ENCODE assay signal across 8 cellular contexts in the genomic region with DNA sequence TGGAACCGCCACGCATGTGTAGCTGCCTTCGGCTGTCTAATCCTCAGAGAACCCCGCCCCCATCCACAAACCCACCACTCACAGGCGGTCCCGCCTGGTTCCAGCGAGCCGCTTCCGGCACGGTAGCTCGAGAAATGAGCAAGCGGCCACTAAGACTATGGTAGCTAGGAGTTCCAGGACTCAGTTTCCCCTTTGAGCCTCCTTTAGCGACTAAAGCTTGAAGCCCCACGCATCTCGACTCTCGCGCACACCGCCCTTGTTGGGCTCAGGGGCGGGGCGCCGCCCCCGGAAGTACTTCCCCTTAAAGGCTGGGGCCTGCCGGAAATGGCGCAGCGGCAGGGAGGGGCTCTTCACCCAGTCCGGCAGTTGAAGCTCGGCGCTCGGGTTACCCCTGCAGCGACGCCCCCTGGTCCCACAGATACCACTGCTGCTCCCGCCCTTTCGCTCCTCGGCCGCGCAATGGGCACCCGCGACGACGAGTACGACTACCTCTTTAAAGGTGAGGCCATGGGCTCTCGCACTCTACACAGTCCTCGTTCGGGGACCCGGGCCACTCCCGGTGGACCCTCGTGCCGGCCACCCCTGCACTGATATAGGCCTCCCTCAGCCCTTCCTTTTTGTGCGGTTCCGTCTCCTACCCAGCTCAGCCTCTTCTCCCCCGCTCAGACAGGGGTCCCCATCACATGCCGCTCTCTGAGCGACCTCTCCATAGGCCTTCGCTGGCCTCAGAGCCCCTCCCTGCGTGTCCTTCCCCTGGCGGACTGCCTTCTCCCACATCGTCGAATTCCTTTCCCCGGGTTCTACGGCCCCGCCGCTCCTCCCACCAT. TPM values are rescaled to one million over a fixed set of nuclear protein-coding genes. Genes with fewer than 3 reads are reported as not detected.
DNase-seq lines count a peak whose midpoint lies in the region; ATAC-seq and TF ChIP-seq lines count a peak whose summit lies in the region.

A gene (plus strand): TSS at position 365 of the 827 bp plus-strand sequence. CDS start 95 bp downstream, at position 460.

- H3K36me3 ChIP-seq in left ventricle myocardium inferior (peaks cover 2% of the 10 kb centered on the region), prostate gland (no peaks in the 10 kb centered on the region), urinary bladder (ENCODE audit: insufficient read depth) (peaks cover 2% of the 10 kb centered on the region)

- TF ChIP-seq POLR2A in prostate gland (IDR thresholded peaks at IDR 0.05): peak; percentile 95

- H3K27ac ChIP-seq in left ventricle myocardium inferior (replicated peaks) (peak within 1 kb of the TSS; percentile 98), prostate gland (peak within 1 kb of the TSS; percentile 96 to 98), urinary bladder (ENCODE audit: low read depth) (peak within 1 kb of the TSS; percentile 99)

- WGBS in prostate gland: under 1% methylated on average over 62 of the region's 62 CpGs
- under 1% methylated on average over 62 of the region's 62 CpGs for WGBS in urinary bladder

- H3K4me3 ChIP-seq in left ventricle myocardium inferior: peak within 1 kb of the TSS; percentile 96
- H3K4me3 ChIP-seq in prostate gland: peak within 1 kb of the TSS; percentile 84 to 95
- peak within 1 kb of the TSS; percentile 51 for H3K4me3 ChIP-seq in urinary bladder (ENCODE audit: low read depth, low read length)

- TF ChIP-seq CTCF in GM13977 (IDR thresholded peaks at IDR 0.05; ENCODE audit: extremely low read depth, insufficient read depth, missing control alignments): peak; percentile 51
- TF ChIP-seq CTCF in left ventricle myocardium inferior (IDR thresholded peaks at IDR 0.05; ENCODE audit: borderline replicate concordance): peak; percentile 52
- peak in 3 of 4 experiments; percentile 37 to 44 (median 42) for TF ChIP-seq CTCF in prostate gland (IDR thresholded peaks at IDR 0.05)

- intact Hi-C loops in T-helper 1 cell treated with Interleukin-12 subunit alpha and Interleukin-12 subunit beta and Interleukin-4 antibody, amounts not matched to agents 30 ng/mL and 1 ng/mL, for 36 hours (cut with micrococcal nuclease): loop anchor here (1.0 to 5.0 kb wide), 9 partner anchors 13 to 487 kb away; a partner anchor contains a TSS
- intact Hi-C loops in left ventricle myocardium inferior (cut with micrococcal nuclease) (no loop called here), prostate gland (cut with DNase I) (loop anchor here (2.0 to 5.0 kb wide), 2 partner anchors 37 to 77 kb away; a partner anchor contains a TSS)

- in situ Hi-C loops in GM13977 (cut with MboI; ENCODE audit: low pct_unique_long_range_greater_than_20kb, low sequenced_read_pairs, unreplicated experiment): no loop called here

- H3K9me3 ChIP-seq in left ventricle myocardium inferior (replicated peaks): no peaks in the 10 kb centered on the region
- no peaks in the 10 kb centered on the region for H3K9me3 ChIP-seq in prostate gland

- peak; percentile 78 for ATAC-seq in HG02884 (IDR thresholded peaks at IDR 0.05; ENCODE audit: unreplicated experiment)

- no peaks in the 10 kb centered on the region for H3K27me3 ChIP-seq in left ventricle myocardium inferior (ENCODE audit: low read depth)
- no peaks in the 10 kb centered on the region for H3K27me3 ChIP-seq in prostate gland (replicated peaks; ENCODE audit: insufficient read depth)

- H3K4me1 ChIP-seq in left ventricle myocardium inferior: peaks cover 49% of the 10 kb centered on the region
- H3K4me1 ChIP-seq in prostate gland (replicated peaks): no peaks in the 10 kb centered on the region
- no peaks in the 10 kb centered on the region for H3K4me1 ChIP-seq in urinary bladder (ENCODE audit: insufficient read depth)

- DNase-seq in GM13977 (ENCODE audit: low spot score) (peak; percentile 92), NCI-H146 treated with DMSO at 0.1 percent for 48 hours (lab: John Stamatoyannopoulos, UW; ENCODE audit: unreplicated experiment) (peak; percentile 71), amniotic stem cell (lab: John Stamatoyannopoulos, UW) (peak; percentile 90), left ventricle myocardium inferior (peak; percentile 96), prostate gland (ENCODE audit: low spot score) (peak; percentile 94)

RNA-seq across cellular contexts. Expression of the gene that starts here (rescaled TPM):
- 212 and 213 TPM in 2 replicates for total RNA-seq in T-helper 1 cell treated with Interleukin-12 subunit alpha and Interleukin-12 subunit beta and Interleukin-4 antibody, amounts not matched to agents 30 ng/mL and 1 ng/mL, for 36 hours
- total RNA-seq in left ventricle myocardium inferior (146 TPM), prostate gland (100 to 1,000 TPM; 178 to 223 TPM), urinary bladder (187 TPM)
- polyA plus RNA-seq in urinary bladder: 213 TPM

Comparison
In these comparisons a context has a peak if more than half of its experiments do, and no peak if none do; other contexts are left out.
1. Peak in every context shown above with its lines: DNase-seq, ATAC-seq, H3K4me3 ChIP-seq and H3K27ac ChIP-seq.